In the genomic region with DNA sequence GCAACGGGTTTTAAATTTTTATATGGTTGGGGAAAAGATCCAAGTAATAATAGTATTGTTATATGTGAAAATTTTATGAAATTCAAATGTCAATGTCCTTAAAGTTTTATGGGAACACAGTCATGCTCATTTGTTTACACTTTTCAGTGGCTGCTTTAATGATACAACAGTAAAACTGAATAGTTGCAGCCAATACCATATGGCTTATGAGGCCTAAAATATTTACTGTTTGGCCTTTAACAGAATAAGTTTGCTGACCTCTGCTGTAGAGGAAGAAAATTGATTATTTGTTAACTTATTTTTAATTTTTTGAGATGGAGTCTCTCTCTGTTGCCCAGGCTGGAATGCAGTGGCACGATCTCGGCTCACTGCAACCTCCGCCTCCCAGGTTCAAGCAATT, we compare ENCODE assay signal across 32 cellular contexts. TPM values are rescaled to one million over a fixed set of nuclear protein-coding genes. Genes with fewer than 3 reads are reported as not detected.
"Had no signal": no experiment of that assay in that cellular context is flagged by ENCODE, and none has a peak within 500 bp of the region (broad histone marks: within the 10 kb centered on the region; RNA-seq: fewer than 3 reads in every experiment).

No MANE protein-coding gene starts in this region.

- H3K9me3 ChIP-seq: ascending aorta, breast epithelium, colonic mucosa, esophagus squamous epithelium, gastroesophageal sphincter, heart right ventricle had no signal

- H3K27ac ChIP-seq: ascending aorta, breast epithelium, cardiac muscle cell, colonic mucosa, epithelial cell of prostate, esophagus squamous epithelium, gastroesophageal sphincter, heart right ventricle had no signal

- DNase-seq: activated CD4-positive, alpha-beta memory T cell treated with anti-CD3 and anti-CD28 coated beads, Interleukin-2, amount 10 ng/mL, durations not matched to agents 7 days and 5 days; activated CD4-positive, alpha-beta T cell treated with anti-CD3 and anti-CD28 coated beads for 4 hours; activated CD4-positive, alpha-beta T cell treated with anti-CD3 and anti-CD28 coated beads, Interleukin-2, amount 10 ng/mL, durations not matched to agents 7 days and 5 days; activated CD4-positive, alpha-beta T cell treated with anti-CD3 and anti-CD28 coated beads, Interleukin-2, amount 50 U/mL, for 4 hours; activated CD4-positive, CD25-positive, alpha-beta regulatory T cell; activated CD4-positive, CD25-positive, alpha-beta regulatory T cell treated with anti-CD3 and anti-CD28 coated beads, Interleukin-2, amount 50 U/mL, for 72 hours; activated CD8-positive, alpha-beta memory T cell treated with anti-CD3 and anti-CD28 coated beads, Interleukin-2, amount 50 U/mL, for 48 hours; activated gamma-delta T cell; activated naive CD4-positive, alpha-beta T cell; activated naive CD4-positive, alpha-beta T cell treated with anti-CD3 and anti-CD28 coated beads, Interleukin-2, amount 10 ng/mL, durations not matched to agents 7 days and 5 days; activated naive CD8-positive, alpha-beta T cell treated with anti-CD3 and anti-CD28 coated beads, Interleukin-2, amount 10 ng/mL, durations not matched to agents 7 days and 5 days; activated T-cell treated with anti-CD3 and anti-CD28 coated beads for 4 hours; activated T-cell treated with anti-CD3 and anti-CD28 coated beads, Interleukin-2, amount 50 U/mL, for 24 hours; activated T-cell treated with anti-CD3 and anti-CD28 coated beads, Interleukin-2, amount 50 U/mL, for 72 hours; central memory CD4-positive, alpha-beta T cell; cerebellar nuclear complex; colonic mucosa; effector CD8-positive, alpha-beta T cell; esophagus squamous epithelium; foreskin melanocyte; heart right ventricle; T-cell; T1000 had no signal

- H3K36me3 ChIP-seq: breast epithelium had no signal

- H3K4me3 ChIP-seq: ascending aorta, breast epithelium, cardiac muscle cell, colonic mucosa, esophagus squamous epithelium, gastroesophageal sphincter, heart right ventricle had no signal

- ATAC-seq: activated naive CD4-positive, alpha-beta T cell treated with anti-CD3 and anti-CD28 coated beads, Interleukin-2, amount 50 U/mL, for 72 hours; activated T-cell treated with anti-CD3 and anti-CD28 coated beads, Interleukin-2, amount 50 U/mL, for 72 hours; gastroesophageal sphincter; heart right ventricle; T-cell had no signal

- H3K4me1 ChIP-seq: ascending aorta, breast epithelium, colonic mucosa, esophagus squamous epithelium, gastroesophageal sphincter, heart right ventricle had no signal

- H3K27me3 ChIP-seq: ascending aorta, breast epithelium, cardiac muscle cell, colonic mucosa, esophagus squamous epithelium, gastroesophageal sphincter, heart right ventricle had no signal

RNA-seq across cellular contexts. Expression of gene USP50, which starts 44.7 kb away (rescaled TPM):
- total RNA-seq: activated CD4-positive, alpha-beta memory T cell treated with anti-CD3 and anti-CD28 coated beads, Interleukin-2, amount 10 ng/mL, durations not matched to agents 7 days and 5 days; activated CD4-positive, alpha-beta T cell treated with anti-CD3 and anti-CD28 coated beads, Interleukin-2, amount 10 ng/mL, durations not matched to agents 7 days and 5 days; activated naive CD4-positive, alpha-beta T cell treated with anti-CD3 and anti-CD28 coated beads, Interleukin-2, amount 50 U/mL, for 72 hours; activated T-cell treated with anti-CD3 and anti-CD28 coated beads, Interleukin-2, amount 50 U/mL, for 72 hours; ascending aorta; cardiac muscle cell; colonic mucosa; dermis microvascular lymphatic vessel endothelial cell; endothelial cell of umbilical vein; glomerular endothelial cell had no signal
